8 cellular contexts compared by ENCODE assay signal in genomic region chr11:134228625-134229024, GRCh38. TPM values are rescaled to one million over a fixed set of nuclear protein-coding genes. Genes with fewer than 3 reads are reported as not detected.
DNase-seq lines count a peak whose midpoint lies in the region; ATAC-seq and TF ChIP-seq lines count a peak whose summit lies in the region.

No MANE protein-coding gene starts in this region.

- H3K4me1 Mint-ChIP-seq in activated CD8-positive, alpha-beta T cell treated with anti-CD3 and anti-CD28 coated beads for 36 hours (ENCODE audit: low read depth): peaks cover 65% of the 10 kb centered on the region

- TF ChIP-seq CTCF in activated CD8-positive, alpha-beta T cell treated with anti-CD3 and anti-CD28 coated beads for 36 hours (IDR thresholded peaks at IDR 0.05): no peak

- H3K4me2 ChIP-seq in BLaER1 treated with 17β-estradiol and CSF1 and Interleukin-3, amounts not matched to agents 10 nM and 100 nM: peak overlapping the region; percentile 60 to 99 (median 88)

- peaks cover 3% of the 10 kb centered on the region for H3K36me3 Mint-ChIP-seq in activated CD8-positive, alpha-beta T cell treated with anti-CD3 and anti-CD28 coated beads for 36 hours (ENCODE audit: low read depth)

- peaks cover 75 to 87% (median 84%) of the 10 kb centered on the region in 10 experiments for H3K4me1 ChIP-seq in BLaER1 treated with 17β-estradiol and CSF1 and Interleukin-3, amounts not matched to agents 10 nM and 100 nM

- intact Hi-C loops in activated CD8-positive, alpha-beta T cell treated with anti-CD3 and anti-CD28 coated beads for 36 hours (cut with micrococcal nuclease): loop anchor here (10.0 kb wide), 1 partner anchor 284 kb away; no protein-coding TSS in a partner anchor

- no peaks in the 10 kb centered on the region for H3K9me3 Mint-ChIP-seq in activated CD8-positive, alpha-beta T cell treated with anti-CD3 and anti-CD28 coated beads for 36 hours

- no peak overlapping the region for H3K27ac ChIP-seq in BLaER1 treated with 17β-estradiol and CSF1 and Interleukin-3, amounts not matched to agents 10 nM and 100 nM

- no peaks in the 10 kb centered on the region for H3K9me3 ChIP-seq in BLaER1 treated with 17β-estradiol and CSF1 and Interleukin-3, amounts not matched to agents 10 nM and 100 nM (replicated peaks in 1 of 11)

- CTCF ChIA-PET in activated CD8-positive, alpha-beta T cell treated with anti-CD3 and anti-CD28 coated beads for 36 hours (lab: Charles Lee): interaction anchor here (0.8 to 1.8 kb wide), 4 partner anchors 16 to 33 kb away, joined by 3 to 8 read pairs (median 4); no protein-coding TSS in a partner anchor

- ATAC-seq in GM18870 (IDR thresholded peaks at IDR 0.05; ENCODE audit: unreplicated experiment) (peak; percentile 65), HG02943 (IDR thresholded peaks at IDR 0.05; ENCODE audit: low read depth, unreplicated experiment) (peak; percentile 54)
- ATAC-seq in activated CD8-positive, alpha-beta T cell treated with anti-CD3 and anti-CD28 coated beads for 36 hours: peak; percentile 13

- H3K9ac ChIP-seq in BLaER1 treated with 17β-estradiol and CSF1 and Interleukin-3, amounts not matched to agents 10 nM and 100 nM: no peak overlapping the region

- no peak overlapping the region for H3K27ac Mint-ChIP-seq in activated CD8-positive, alpha-beta T cell treated with anti-CD3 and anti-CD28 coated beads for 36 hours

- POLR2A ChIA-PET in activated CD8-positive, alpha-beta T cell treated with anti-CD3 and anti-CD28 coated beads for 36 hours (lab: Charles Lee): interaction anchor here (0.7 to 1.5 kb wide), 4 partner anchors 20 to 50 kb away, joined by 3 to 4 read pairs (median 3); partner anchors contain the start of gene GLB1L3

- peak overlapping the region in 2 of 10 experiments; percentile 17 to 28; a peak in 1 of 20 replicates for H3K4me3 ChIP-seq in BLaER1 treated with 17β-estradiol and CSF1 and Interleukin-3, amounts not matched to agents 10 nM and 100 nM

- peaks cover 0 to 4% (median 0%) of the 10 kb centered on the region in 11 experiments; a peak in 2 of 22 replicates for H3K36me3 ChIP-seq in BLaER1 treated with 17β-estradiol and CSF1 and Interleukin-3, amounts not matched to agents 10 nM and 100 nM

- H3K27me3 ChIP-seq in BLaER1 treated with 17β-estradiol and CSF1 and Interleukin-3, amounts not matched to agents 10 nM and 100 nM: peaks cover 23 to 37% (median 29%) of the 10 kb centered on the region in 11 experiments

- no peak overlapping the region for H3K4me3 Mint-ChIP-seq in activated CD8-positive, alpha-beta T cell treated with anti-CD3 and anti-CD28 coated beads for 36 hours

- peaks cover 76 to 87% (median 85%) of the 10 kb centered on the region in 11 experiments; a peak in 21 of 22 replicates for H4K20me1 ChIP-seq in BLaER1 treated with 17β-estradiol and CSF1 and Interleukin-3, amounts not matched to agents 10 nM and 100 nM

- DNase-seq in activated CD8-positive, alpha-beta T cell treated with anti-CD3 and anti-CD28 coated beads for 36 hours: peak; percentile 77
- DNase-seq in H4 (ENCODE audit: low spot score): no peak
- no peak for DNase-seq in LoVo (ENCODE audit: low spot score)
- no peak for DNase-seq in SKM-1 (lab: John Stamatoyannopoulos, UW; ENCODE audit: unreplicated experiment)
- DNase-seq in inferior parietal cortex (ENCODE audit: extremely low spot score): no peak

- H3K27me3 Mint-ChIP-seq in activated CD8-positive, alpha-beta T cell treated with anti-CD3 and anti-CD28 coated beads for 36 hours: no peaks in the 10 kb centered on the region

RNA-seq across cellular contexts. Expression of gene VPS26B, which starts 4.2 kb away (rescaled TPM):
- total RNA-seq in activated CD8-positive, alpha-beta T cell treated with anti-CD3 and anti-CD28 coated beads for 36 hours: 10 to 100 TPM; 35.6 TPM
- total RNA-seq in H4 (2014; rRNA removed; shearing (Covaris generic)): 24.5 and 25.5 TPM in 2 replicates

RNA-seq across cellular contexts. Expression of gene NCAPD3, which starts 4.9 kb away (rescaled TPM):
- 100 to 1,000 TPM in 1 of 2 experiments, 10 to 100 TPM in 1; 98.4 to 102 TPM for total RNA-seq in activated CD8-positive, alpha-beta T cell treated with anti-CD3 and anti-CD28 coated beads for 36 hours
- 19.7 and 26.5 TPM in 2 replicates for total RNA-seq in H4 (2014; rRNA removed; shearing (Covaris generic))

RNA-seq across cellular contexts. Expression of gene THYN1, which starts 24.5 kb away (rescaled TPM):
- 10 to 100 TPM; 70.1 to 75.3 TPM for total RNA-seq in activated CD8-positive, alpha-beta T cell treated with anti-CD3 and anti-CD28 coated beads for 36 hours
- 96.7 and 107 TPM in 2 replicates for total RNA-seq in H4 (2014; rRNA removed; shearing (Covaris generic))

RNA-seq across cellular contexts. Expression of gene ACAD8, which starts 24.7 kb away (rescaled TPM):
- total RNA-seq in activated CD8-positive, alpha-beta T cell treated with anti-CD3 and anti-CD28 coated beads for 36 hours: 10 to 100 TPM; 13.1 to 13.8 TPM
- 13.6 and 18.4 TPM in 2 replicates for total RNA-seq in H4 (2014; rRNA removed; shearing (Covaris generic))

RNA-seq across cellular contexts. Expression of gene GLB1L3, which starts 47.6 kb away (rescaled TPM):
- 10 to 100 TPM; 11.2 to 11.9 TPM for total RNA-seq in activated CD8-positive, alpha-beta T cell treated with anti-CD3 and anti-CD28 coated beads for 36 hours
- total RNA-seq in H4 (2014; rRNA removed; shearing (Covaris generic)): 1.6 and 1.7 TPM in 2 replicates

Comparison
In these comparisons a context has a peak if more than half of its experiments do, and no peak if none do; other contexts are left out.
1. ATAC-seq: peak in every context shown above with its lines; median percentile 65 in GM18870; 54 in HG02943; 13 in activated CD8-positive, alpha-beta T cell treated with anti-CD3 and anti-CD28 coated beads for 36 hours.